In genomic region chr3:50570508-50571279, GRCh38 we compare ENCODE assay signal across 10 cellular contexts. TPM values are rescaled to one million over a fixed set of nuclear protein-coding genes. Genes with fewer than 3 reads are reported as not detected.
DNase-seq lines count a peak whose midpoint lies in the region; ATAC-seq and TF ChIP-seq lines count a peak whose summit lies in the region.
"Had no signal": no experiment of that assay in that cellular context is flagged by ENCODE, and none has a peak within 500 bp of the region (broad histone marks: within the 10 kb centered on the region; RNA-seq: fewer than 3 reads in every experiment).

No MANE protein-coding gene starts in this region.

- H3K27me3 Mint-ChIP-seq in activated CD4-positive, alpha-beta T cell treated with anti-CD3 and anti-CD28 coated beads, Interleukin-2, amount 10 ng/mL, durations not matched to agents 7 days and 5 days = no peaks in the 10 kb centered on the region
- no peaks in the 10 kb centered on the region for H3K27me3 Mint-ChIP-seq in activated CD4-positive, alpha-beta memory T cell treated with anti-CD3 and anti-CD28 coated beads, Interleukin-2, amount 10 ng/mL, durations not matched to agents 7 days and 5 days
- H3K27me3 Mint-ChIP-seq in stimulated activated naive B cell treated with anti-CD40 and anti-IgM and Interleukin-4, amounts not matched to agents 10 μg/mL and 1 μg/mL and 100 μg/mL, for 72 hours = no peaks in the 10 kb centered on the region

- CTCF ChIA-PET in activated CD4-positive, alpha-beta T cell treated with anti-CD3 and anti-CD28 coated beads, Interleukin-2, amount 10 ng/mL, durations not matched to agents 7 days and 5 days (lab: Charles Lee) = interaction anchor here (0.6 to 17.2 kb wide), 14 partner anchors 11 to 1548 kb away, joined by 3 to 284 read pairs (median 6); partner anchors contain the start of genes CISH, MAPKAPK3 and RBM15B
- CTCF ChIA-PET in activated CD4-positive, alpha-beta memory T cell treated with anti-CD3 and anti-CD28 coated beads, Interleukin-2, amount 10 ng/mL, durations not matched to agents 7 days and 5 days (lab: Charles Lee) = interaction anchor here (0.9 to 18.5 kb wide), 7 partner anchors 20 to 231 kb away, joined by 3 to 854 read pairs (median 12); partner anchors contain the start of genes CISH and MAPKAPK3

- no peaks in the 10 kb centered on the region for H3K9me3 Mint-ChIP-seq in activated CD4-positive, alpha-beta T cell treated with anti-CD3 and anti-CD28 coated beads, Interleukin-2, amount 10 ng/mL, durations not matched to agents 7 days and 5 days
- H3K9me3 Mint-ChIP-seq in activated CD4-positive, alpha-beta memory T cell treated with anti-CD3 and anti-CD28 coated beads, Interleukin-2, amount 10 ng/mL, durations not matched to agents 7 days and 5 days = no peaks in the 10 kb centered on the region
- H3K9me3 Mint-ChIP-seq in stimulated activated naive B cell treated with anti-CD40 and anti-IgM and Interleukin-4, amounts not matched to agents 10 μg/mL and 1 μg/mL and 100 μg/mL, for 72 hours = no peaks in the 10 kb centered on the region

- H3K4me3 ChIP-seq in gastroesophageal sphincter (peak overlapping the region in 1 of 2 donors; percentile 70), prostate gland (no peak overlapping the region)

- no peak for ATAC-seq in gastroesophageal sphincter
- ATAC-seq in stimulated activated naive B cell treated with anti-CD40 and anti-IgM and Interleukin-4, amounts not matched to agents 10 μg/mL and 1 μg/mL and 100 μg/mL, for 72 hours (replicated peaks) = no peak
- ATAC-seq: left cardiac atrium had no signal

- H3K4me1 Mint-ChIP-seq in activated CD4-positive, alpha-beta T cell treated with anti-CD3 and anti-CD28 coated beads, Interleukin-2, amount 10 ng/mL, durations not matched to agents 7 days and 5 days = peaks cover 75% of the 10 kb centered on the region
- peaks cover 78% of the 10 kb centered on the region for H3K4me1 Mint-ChIP-seq in activated CD4-positive, alpha-beta memory T cell treated with anti-CD3 and anti-CD28 coated beads, Interleukin-2, amount 10 ng/mL, durations not matched to agents 7 days and 5 days
- H3K4me1 Mint-ChIP-seq in stimulated activated naive B cell treated with anti-CD40 and anti-IgM and Interleukin-4, amounts not matched to agents 10 μg/mL and 1 μg/mL and 100 μg/mL, for 72 hours = peaks cover 50 to 74% of the 10 kb centered on the region in 2 donors

- TF ChIP-seq POLR2A in gastroesophageal sphincter (IDR thresholded peaks at IDR 0.05) = no peak
- no peak for TF ChIP-seq POLR2A in prostate gland (IDR thresholded peaks at IDR 0.05)

- TF ChIP-seq CTCF in gastroesophageal sphincter (IDR thresholded peaks at IDR 0.05) (no peak), prostate gland (IDR thresholded peaks at IDR 0.05) (no peak), GM20000 (IDR thresholded peaks at IDR 0.05; ENCODE audit: extremely low read depth, missing control alignments) (no peak)

- POLR2A ChIA-PET in activated CD4-positive, alpha-beta T cell treated with anti-CD3 and anti-CD28 coated beads, Interleukin-2, amount 10 ng/mL, durations not matched to agents 7 days and 5 days (lab: Charles Lee) = interaction anchor here (0.6 to 7.0 kb wide), 8 partner anchors 16 to 141 kb away, joined by 3 to 168 read pairs (median 8); partner anchors contain the start of genes CISH and MAPKAPK3
- POLR2A ChIA-PET in activated CD4-positive, alpha-beta memory T cell treated with anti-CD3 and anti-CD28 coated beads, Interleukin-2, amount 10 ng/mL, durations not matched to agents 7 days and 5 days (lab: Charles Lee) = interaction anchor here (1.2 to 37.3 kb wide), 14 partner anchors 8 to 821 kb away, joined by 3 to 4963 read pairs (median 18); partner anchors contain the start of genes CISH, CYB561D2, MANF and MAPKAPK3

- DNase-seq in activated CD4-positive, alpha-beta T cell treated with anti-CD3 and anti-CD28 coated beads, Interleukin-2, amount 10 ng/mL, durations not matched to agents 7 days and 5 days = no peak
- no peak for DNase-seq in activated CD4-positive, alpha-beta T cell treated with anti-CD3 and anti-CD28 coated beads, Interleukin-2, amount 50 U/mL, for 1 hour
- DNase-seq in activated CD4-positive, alpha-beta memory T cell treated with anti-CD3 and anti-CD28 coated beads, Interleukin-2, amount 10 ng/mL, durations not matched to agents 7 days and 5 days = no peak
- no peak for DNase-seq in stimulated activated naive B cell treated with anti-CD40 and anti-IgM and Interleukin-4, amounts not matched to agents 10 μg/mL and 1 μg/mL and 100 μg/mL, for 72 hours
- DNase-seq in prostate gland (ENCODE audit: low spot score) = no peak
- DNase-seq in NCI-H510A treated with DMSO at 0.1 percent for 48 hours (lab: John Stamatoyannopoulos, UW) = no peak
- no peak for DNase-seq in GM20000 (ENCODE audit: low spot score)
- DNase-seq: left cardiac atrium, NCI-H2171 treated with DMSO at 0.1 percent for 48 hours had no signal

- H3K27ac ChIP-seq in gastroesophageal sphincter = peak overlapping the region in 3 of 4 donors; percentile 2 to 93 (median 87)
- H3K27ac ChIP-seq in prostate gland = peak overlapping the region in 1 of 2 donors; percentile 87

- TF ChIP-seq EP300 in gastroesophageal sphincter (IDR thresholded peaks at IDR 0.05) = no peak

- peak overlapping the region; percentile 94 for H3K27ac Mint-ChIP-seq in activated CD4-positive, alpha-beta T cell treated with anti-CD3 and anti-CD28 coated beads, Interleukin-2, amount 10 ng/mL, durations not matched to agents 7 days and 5 days
- peak overlapping the region; percentile 97 for H3K27ac Mint-ChIP-seq in activated CD4-positive, alpha-beta memory T cell treated with anti-CD3 and anti-CD28 coated beads, Interleukin-2, amount 10 ng/mL, durations not matched to agents 7 days and 5 days
- H3K27ac Mint-ChIP-seq in stimulated activated naive B cell treated with anti-CD40 and anti-IgM and Interleukin-4, amounts not matched to agents 10 μg/mL and 1 μg/mL and 100 μg/mL, for 72 hours = peak overlapping the region; percentile 62

- H3K27me3 ChIP-seq in gastroesophageal sphincter (no peaks in the 10 kb centered on the region), prostate gland (replicated peaks; ENCODE audit: insufficient read depth) (no peaks in the 10 kb centered on the region)

- H3K9me3 ChIP-seq in gastroesophageal sphincter (no peaks in the 10 kb centered on the region), prostate gland (no peaks in the 10 kb centered on the region)

- 51 to 71% methylated on average over 3 of the region's 5 CpGs for WGBS in gastroesophageal sphincter (ENCODE audit: low coverage in 1 of 2), 2 donors
- 77% methylated on average over 5 of the region's 5 CpGs for WGBS in prostate gland

- H3K4me1 ChIP-seq in gastroesophageal sphincter (peaks cover 0 to 66% (median 26%) of the 10 kb centered on the region in 3 donors), prostate gland (replicated peaks) (peaks cover 3% of the 10 kb centered on the region)

- H3K36me3 Mint-ChIP-seq in activated CD4-positive, alpha-beta T cell treated with anti-CD3 and anti-CD28 coated beads, Interleukin-2, amount 10 ng/mL, durations not matched to agents 7 days and 5 days (ENCODE audit: low read depth) = peaks cover 35% of the 10 kb centered on the region
- peaks cover 26% of the 10 kb centered on the region for H3K36me3 Mint-ChIP-seq in activated CD4-positive, alpha-beta memory T cell treated with anti-CD3 and anti-CD28 coated beads, Interleukin-2, amount 10 ng/mL, durations not matched to agents 7 days and 5 days (ENCODE audit: low read depth)
- peaks cover 15 to 39% of the 10 kb centered on the region in 2 donors for H3K36me3 Mint-ChIP-seq in stimulated activated naive B cell treated with anti-CD40 and anti-IgM and Interleukin-4, amounts not matched to agents 10 μg/mL and 1 μg/mL and 100 μg/mL, for 72 hours

- H3K36me3 ChIP-seq in gastroesophageal sphincter (peaks cover 0 to 38% of the 10 kb centered on the region in 2 donors), prostate gland (no peaks in the 10 kb centered on the region)

- intact Hi-C loops in prostate gland (cut with DNase I) = no loop called here

- peak overlapping the region; percentile 95 for H3K4me3 Mint-ChIP-seq in activated CD4-positive, alpha-beta T cell treated with anti-CD3 and anti-CD28 coated beads, Interleukin-2, amount 10 ng/mL, durations not matched to agents 7 days and 5 days
- peak overlapping the region; percentile 98 for H3K4me3 Mint-ChIP-seq in activated CD4-positive, alpha-beta memory T cell treated with anti-CD3 and anti-CD28 coated beads, Interleukin-2, amount 10 ng/mL, durations not matched to agents 7 days and 5 days
- peak overlapping the region; percentile 88 to 97 for H3K4me3 Mint-ChIP-seq in stimulated activated naive B cell treated with anti-CD40 and anti-IgM and Interleukin-4, amounts not matched to agents 10 μg/mL and 1 μg/mL and 100 μg/mL, for 72 hours

RNA-seq across cellular contexts. Expression of gene HEMK1, which starts 1.4 kb away (rescaled TPM):
- 10 to 100 TPM; 42.3 to 49.0 TPM for total RNA-seq in activated CD4-positive, alpha-beta T cell treated with anti-CD3 and anti-CD28 coated beads, Interleukin-2, amount 10 ng/mL, durations not matched to agents 7 days and 5 days
- total RNA-seq in activated CD4-positive, alpha-beta memory T cell treated with anti-CD3 and anti-CD28 coated beads, Interleukin-2, amount 10 ng/mL, durations not matched to agents 7 days and 5 days = 10 to 100 TPM; 49.6 to 50.1 TPM
- total RNA-seq in gastroesophageal sphincter (10 to 100 TPM in 3 of 4 donors, 1 to 10 TPM in 1; 6.4 to 11.7 (median 11.4) TPM), prostate gland (10 to 100 TPM in 1 of 2 donors, 1 to 10 TPM in 1; 8.5 to 17.1 TPM)

RNA-seq across cellular contexts. Expression of gene C3orf18, which starts 3.1 kb away (rescaled TPM):
- 10 to 100 TPM; 29.0 to 33.9 TPM for total RNA-seq in activated CD4-positive, alpha-beta T cell treated with anti-CD3 and anti-CD28 coated beads, Interleukin-2, amount 10 ng/mL, durations not matched to agents 7 days and 5 days
- 10 to 100 TPM; 14.6 to 17.5 TPM for total RNA-seq in activated CD4-positive, alpha-beta memory T cell treated with anti-CD3 and anti-CD28 coated beads, Interleukin-2, amount 10 ng/mL, durations not matched to agents 7 days and 5 days
- total RNA-seq in gastroesophageal sphincter (10 to 100 TPM in 3 of 4 donors, 1 to 10 TPM in 1; 9.7 to 42.8 (median 25.3) TPM), prostate gland (10 to 100 TPM in 1 of 2 donors, 1 to 10 TPM in 1; 7.5 to 11.0 TPM)

RNA-seq across cellular contexts. Expression of gene CISH, which starts 40.9 kb away (rescaled TPM):
- total RNA-seq in activated CD4-positive, alpha-beta T cell treated with anti-CD3 and anti-CD28 coated beads, Interleukin-2, amount 10 ng/mL, durations not matched to agents 7 days and 5 days = 100 to 1,000 TPM; 300 to 308 TPM
- 100 to 1,000 TPM; 328 to 335 TPM for total RNA-seq in activated CD4-positive, alpha-beta memory T cell treated with anti-CD3 and anti-CD28 coated beads, Interleukin-2, amount 10 ng/mL, durations not matched to agents 7 days and 5 days
- total RNA-seq in gastroesophageal sphincter = 1 to 10 TPM in 3 of 4 donors, under 1 TPM in 1; 0.99 to 9.3 (median 3.6) TPM
- total RNA-seq in prostate gland = 1 to 10 TPM; 5.1 to 7.6 TPM

RNA-seq across cellular contexts. Expression of gene MAPKAPK3, which starts 46.3 kb away (rescaled TPM):
- total RNA-seq in activated CD4-positive, alpha-beta T cell treated with anti-CD3 and anti-CD28 coated beads, Interleukin-2, amount 10 ng/mL, durations not matched to agents 7 days and 5 days = 100 to 1,000 TPM; 135 to 140 TPM
- 100 to 1,000 TPM; 146 to 157 TPM for total RNA-seq in activated CD4-positive, alpha-beta memory T cell treated with anti-CD3 and anti-CD28 coated beads, Interleukin-2, amount 10 ng/mL, durations not matched to agents 7 days and 5 days
- total RNA-seq in gastroesophageal sphincter (10 to 100 TPM; 18.7 to 30.2 (median 22.4) TPM), prostate gland (10 to 100 TPM; 33.2 to 52.3 TPM)

Comparison
In these comparisons a context has a peak if more than half of its experiments do, and no peak if none do; other contexts are left out.
1. RNA of gene CISH, which starts 40.9 kb away (total RNA-seq): 328 to 335 TPM in activated CD4-positive, alpha-beta memory T cell treated with anti-CD3 and anti-CD28 coated beads, Interleukin-2, amount 10 ng/mL, durations not matched to agents 7 days and 5 days and 300 to 308 TPM in activated CD4-positive, alpha-beta T cell treated with anti-CD3 and anti-CD28 coated beads, Interleukin-2, amount 10 ng/mL, durations not matched to agents 7 days and 5 days; 5.1 to 7.6 TPM in prostate gland and 0.99 to 9.3 TPM in gastroesophageal sphincter; every median in the first group is over 10 times any median in the second.
2. Peak in every context shown above with its lines, with median percentiles within 50 percentile points of each other: H3K27ac Mint-ChIP-seq and H3K4me3 Mint-ChIP-seq.